ENCODE assay signal across 8 cellular contexts in the genomic region with DNA sequence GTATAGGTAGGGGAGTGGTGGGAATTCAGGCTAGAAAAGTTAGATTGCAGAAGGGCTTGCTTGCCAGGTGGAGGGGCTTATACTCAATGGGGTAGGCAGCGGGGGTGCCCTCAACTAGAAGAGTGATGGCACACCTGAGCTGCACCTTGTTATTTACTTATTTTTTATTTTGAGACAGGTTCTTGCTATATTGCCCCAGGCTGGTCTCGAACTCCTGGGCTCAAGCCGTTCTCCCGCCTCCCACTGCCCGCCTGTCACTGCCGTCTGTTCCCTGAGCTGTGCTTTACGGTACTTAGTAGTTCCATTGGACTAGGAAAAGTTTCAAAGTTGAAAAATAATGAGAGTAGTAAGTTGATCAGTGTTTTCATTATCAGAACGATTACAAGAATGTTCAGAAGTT. TPM values are rescaled to one million over a fixed set of nuclear protein-coding genes. Genes with fewer than 3 reads are reported as not detected.
A peak's percentile ranks its signal among the peaks of the same experiment; 100 is the strongest.
DNase-seq lines count a peak whose midpoint lies in the region; ATAC-seq lines count a peak whose summit lies in the region.

No MANE protein-coding gene starts in this region.

- POLR2A ChIA-PET in activated CD4-positive, alpha-beta memory T cell treated with anti-CD3 and anti-CD28 coated beads for 36 hours (lab: Charles Lee) = interaction anchor here (0.9 kb wide), 1 partner anchor 98 kb away, joined by 3 read pairs; no protein-coding TSS in a partner anchor

- peaks cover 31% of the 10 kb centered on the region for H3K4me1 ChIP-seq in iPS-18a (ENCODE audit: control insufficient read depth, low read depth, low read length)

- H3K4me3 Mint-ChIP-seq in T-helper 1 cell treated with Interleukin-12 subunit alpha and Interleukin-12 subunit beta and Interleukin-4 antibody, amounts not matched to agents 30 μg/mL and 1 μg/mL, for 36 hours = peak overlapping the region; percentile 93
- H3K4me3 Mint-ChIP-seq in activated CD4-positive, alpha-beta memory T cell treated with anti-CD3 and anti-CD28 coated beads for 36 hours = peak overlapping the region; percentile 79
- H3K4me3 Mint-ChIP-seq in stimulated activated naive CD8-positive, alpha-beta T cell treated with anti-CD3 and anti-CD28 coated beads, Interleukin-15, amount 100 ng/mL, for 72 hours = peak overlapping the region; percentile 90 to 94

- no peaks in the 10 kb centered on the region for H3K27me3 Mint-ChIP-seq in T-helper 1 cell treated with Interleukin-12 subunit alpha and Interleukin-12 subunit beta and Interleukin-4 antibody, amounts not matched to agents 30 μg/mL and 1 μg/mL, for 36 hours (ENCODE audit: low read depth)
- no peaks in the 10 kb centered on the region for H3K27me3 Mint-ChIP-seq in activated CD4-positive, alpha-beta memory T cell treated with anti-CD3 and anti-CD28 coated beads for 36 hours
- H3K27me3 Mint-ChIP-seq in stimulated activated naive CD8-positive, alpha-beta T cell treated with anti-CD3 and anti-CD28 coated beads, Interleukin-15, amount 100 ng/mL, for 72 hours = no peaks in the 10 kb centered on the region

- CTCF ChIA-PET in activated CD4-positive, alpha-beta memory T cell treated with anti-CD3 and anti-CD28 coated beads for 36 hours (lab: Charles Lee) = no interaction called here

- peak overlapping the region; percentile 90 for H3K27ac Mint-ChIP-seq in T-helper 1 cell treated with Interleukin-12 subunit alpha and Interleukin-12 subunit beta and Interleukin-4 antibody, amounts not matched to agents 30 μg/mL and 1 μg/mL, for 36 hours
- H3K27ac Mint-ChIP-seq in activated CD4-positive, alpha-beta memory T cell treated with anti-CD3 and anti-CD28 coated beads for 36 hours = peak overlapping the region; percentile 83
- peak overlapping the region; percentile 90 to 92 for H3K27ac Mint-ChIP-seq in stimulated activated naive CD8-positive, alpha-beta T cell treated with anti-CD3 and anti-CD28 coated beads, Interleukin-15, amount 100 ng/mL, for 72 hours

- H3K4me1 Mint-ChIP-seq in T-helper 1 cell treated with Interleukin-12 subunit alpha and Interleukin-12 subunit beta and Interleukin-4 antibody, amounts not matched to agents 30 μg/mL and 1 μg/mL, for 36 hours (ENCODE audit: low read depth) = peaks cover 36% of the 10 kb centered on the region
- peaks cover 56% of the 10 kb centered on the region for H3K4me1 Mint-ChIP-seq in activated CD4-positive, alpha-beta memory T cell treated with anti-CD3 and anti-CD28 coated beads for 36 hours (ENCODE audit: low read depth)
- H3K4me1 Mint-ChIP-seq in stimulated activated naive CD8-positive, alpha-beta T cell treated with anti-CD3 and anti-CD28 coated beads, Interleukin-15, amount 100 ng/mL, for 72 hours = peaks cover 59% of the 10 kb centered on the region

- H3K9me3 Mint-ChIP-seq in T-helper 1 cell treated with Interleukin-12 subunit alpha and Interleukin-12 subunit beta and Interleukin-4 antibody, amounts not matched to agents 30 μg/mL and 1 μg/mL, for 36 hours = no peaks in the 10 kb centered on the region
- no peaks in the 10 kb centered on the region for H3K9me3 Mint-ChIP-seq in activated CD4-positive, alpha-beta memory T cell treated with anti-CD3 and anti-CD28 coated beads for 36 hours
- no peaks in the 10 kb centered on the region for H3K9me3 Mint-ChIP-seq in stimulated activated naive CD8-positive, alpha-beta T cell treated with anti-CD3 and anti-CD28 coated beads, Interleukin-15, amount 100 ng/mL, for 72 hours

- intact Hi-C loops in activated CD4-positive, alpha-beta memory T cell treated with anti-CD3 and anti-CD28 coated beads for 36 hours (cut with micrococcal nuclease) = loop anchor here (1.0 to 5.0 kb wide), 4 partner anchors 51 to 369 kb away; a partner anchor contains a TSS

- peak overlapping the region; percentile 96 for H3K4me3 ChIP-seq in iPS-18a (ENCODE audit: low read length)

- H3K27ac ChIP-seq in iPS-18a (ENCODE audit: low read length) = no peak overlapping the region

- H3K36me3 ChIP-seq in iPS-18a (ENCODE audit: control insufficient read depth, low read depth, low read length) = peaks cover 15% of the 10 kb centered on the region

- ATAC-seq in stimulated activated naive CD8-positive, alpha-beta T cell treated with anti-CD3 and anti-CD28 coated beads, Interleukin-15, amount 100 ng/mL, for 72 hours = no peak
- ATAC-seq in HG03039 (IDR thresholded peaks at IDR 0.05; ENCODE audit: unreplicated experiment) = no peak

- no peaks in the 10 kb centered on the region for H3K27me3 ChIP-seq in iPS-18a (ENCODE audit: control insufficient read depth, insufficient read depth, low read length)

- H3K9ac ChIP-seq in iPS-18a (ENCODE audit: low read length) = peak overlapping the region; percentile 91

- DNase-seq in T-helper 1 cell (no peak), mesenteric fat pad (ENCODE audit: low spot score) (no peak), COLO668 (lab: John Stamatoyannopoulos, UW; ENCODE audit: unreplicated experiment) (no peak)
- DNase-seq in activated CD4-positive, alpha-beta memory T cell treated with anti-CD3 and anti-CD28 coated beads for 36 hours = no peak
- no peak for DNase-seq in stimulated activated naive CD8-positive, alpha-beta T cell treated with anti-CD3 and anti-CD28 coated beads, Interleukin-15, amount 100 ng/mL, for 72 hours

- no peaks in the 10 kb centered on the region for H3K9me3 ChIP-seq in iPS-18a (ENCODE audit: control insufficient read depth, low read depth, low read length)

- H3K36me3 Mint-ChIP-seq in T-helper 1 cell treated with Interleukin-12 subunit alpha and Interleukin-12 subunit beta and Interleukin-4 antibody, amounts not matched to agents 30 μg/mL and 1 μg/mL, for 36 hours (ENCODE audit: low read depth) = peaks cover 22% of the 10 kb centered on the region
- peaks cover 22% of the 10 kb centered on the region for H3K36me3 Mint-ChIP-seq in activated CD4-positive, alpha-beta memory T cell treated with anti-CD3 and anti-CD28 coated beads for 36 hours

RNA-seq across cellular contexts. Expression of a gene that starts 2.0 kb away (rescaled TPM):
- 10 to 100 TPM; 31.1 to 35.5 TPM for total RNA-seq in activated CD4-positive, alpha-beta memory T cell treated with anti-CD3 and anti-CD28 coated beads for 36 hours
- 58.3 TPM for total RNA-seq in mesenteric fat pad
